8 cellular contexts compared by ENCODE assay signal in the genomic region with DNA sequence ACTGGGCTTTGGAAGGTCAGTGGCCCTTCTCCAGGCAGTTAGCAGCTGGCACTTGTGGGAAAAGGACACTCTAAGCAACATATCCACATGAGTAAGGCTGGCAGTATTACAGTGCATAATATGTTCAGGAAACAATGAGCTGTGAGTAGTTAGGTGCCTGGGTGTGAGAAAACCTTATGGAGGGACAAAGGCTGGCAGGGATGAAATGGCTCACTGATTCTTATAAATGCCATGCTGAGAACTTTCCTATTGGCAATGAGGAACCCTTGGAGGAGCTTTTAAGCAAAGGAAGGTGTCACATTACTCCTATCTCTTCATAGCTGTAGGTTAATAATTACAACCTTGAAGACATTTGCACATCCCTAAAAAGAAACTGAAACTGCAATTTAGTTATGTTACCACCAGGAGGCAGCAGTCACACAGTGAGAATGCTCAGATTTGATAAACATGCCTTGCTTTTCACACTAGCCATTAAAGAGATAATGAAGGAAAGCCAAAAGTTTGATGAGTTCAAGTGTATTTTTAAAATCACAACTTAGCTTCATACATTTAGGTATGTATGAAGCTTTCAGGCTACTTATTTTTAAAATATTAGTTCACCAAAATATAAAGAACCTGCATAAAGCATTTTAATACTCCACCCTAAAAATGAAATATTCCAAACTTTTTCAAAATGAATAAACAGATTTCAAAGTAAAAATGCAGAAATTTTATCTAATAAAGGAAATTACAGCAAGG.
DNase-seq lines count a peak whose midpoint lies in the region; ATAC-seq, FAIRE-seq and TF ChIP-seq lines count a peak whose summit lies in the region.

No MANE protein-coding gene starts in this region.

- no peak overlapping the region for H3K4me3 ChIP-seq in endothelial cell of umbilical vein (replicated peaks in 1 of 3; ENCODE audit: insufficient read depth in 1 of 3, low read depth in 1 of 3, low read length in 3 of 3)
- H3K4me3 ChIP-seq in gastrocnemius medialis = no peak overlapping the region

- no peaks in the 10 kb centered on the region for H3K9me3 ChIP-seq in endothelial cell of umbilical vein (replicated peaks; ENCODE audit: control insufficient read depth, insufficient read depth, low read length)
- no peaks in the 10 kb centered on the region for H3K9me3 ChIP-seq in gastrocnemius medialis

- BruUV-seq in endothelial cell of umbilical vein (replicated peaks; lab: Mats Ljungman, UMichigan) = no TSS peak

- H2AFZ ChIP-seq in endothelial cell of umbilical vein (ENCODE audit: low read depth, low read length) = no peak overlapping the region

- peaks cover 23% of the 10 kb centered on the region for H3K4me1 Mint-ChIP-seq in activated CD4-positive, alpha-beta T cell treated with anti-CD3 and anti-CD28 coated beads, Interleukin-2, amount 10 ng/mL, durations not matched to agents 7 days and 5 days

- H3K4me3 Mint-ChIP-seq in activated CD4-positive, alpha-beta T cell treated with anti-CD3 and anti-CD28 coated beads, Interleukin-2, amount 10 ng/mL, durations not matched to agents 7 days and 5 days = no peak overlapping the region

- H3K27ac ChIP-seq in endothelial cell of umbilical vein (ENCODE audit: insufficient read depth, low read depth, low read length) = no peak overlapping the region
- H3K27ac ChIP-seq in gastrocnemius medialis = no peak overlapping the region

- no peak overlapping the region for H3K9ac ChIP-seq in endothelial cell of umbilical vein (replicated peaks; ENCODE audit: extremely low read depth, insufficient read depth, low read length)

- H3K36me3 ChIP-seq in endothelial cell of umbilical vein (ENCODE audit: control insufficient read depth in 2 of 2, extremely low read depth in 1 of 2, insufficient read depth in 2 of 2, low read length in 2 of 2) = peaks cover 12 to 13% of the 10 kb centered on the region in 2 experiments
- peaks cover 0 to 32% of the 10 kb centered on the region in 2 donors for H3K36me3 ChIP-seq in gastrocnemius medialis

- POLR2A ChIA-PET in activated CD4-positive, alpha-beta T cell treated with anti-CD3 and anti-CD28 coated beads, Interleukin-2, amount 10 ng/mL, durations not matched to agents 7 days and 5 days (lab: Charles Lee) = no interaction called here
- POLR2A ChIA-PET in endothelial cell of umbilical vein (lab: Charles Lee) = no interaction called here

- CTCF ChIA-PET in activated CD4-positive, alpha-beta T cell treated with anti-CD3 and anti-CD28 coated beads, Interleukin-2, amount 10 ng/mL, durations not matched to agents 7 days and 5 days (lab: Charles Lee) = interaction anchor here (0.9 to 1.6 kb wide), 13 partner anchors 8 to 411 kb away, joined by 3 to 9 read pairs (median 3); no protein-coding TSS in a partner anchor
- CTCF ChIA-PET in endothelial cell of umbilical vein (lab: Charles Lee) = interaction anchor here (0.8 to 1.8 kb wide), 14 partner anchors 11 to 426 kb away, joined by 3 to 22 read pairs (median 4); no protein-coding TSS in a partner anchor

- H3K79me2 ChIP-seq in endothelial cell of umbilical vein (ENCODE audit: control insufficient read depth, insufficient read depth, low read length) = no peaks in the 10 kb centered on the region

- TF ChIP-seq POLR2A in endothelial cell of umbilical vein (IDR thresholded peaks at IDR 0.05; ENCODE audit: low read depth, low read length) = no peak
- TF ChIP-seq POLR2A in gastrocnemius medialis (IDR thresholded peaks at IDR 0.05) = no peak

- no peaks in the 10 kb centered on the region for H3K27me3 Mint-ChIP-seq in activated CD4-positive, alpha-beta T cell treated with anti-CD3 and anti-CD28 coated beads, Interleukin-2, amount 10 ng/mL, durations not matched to agents 7 days and 5 days

- no peaks in the 10 kb centered on the region for H3K4me1 ChIP-seq in endothelial cell of umbilical vein (ENCODE audit: control insufficient read depth, extremely low read depth, insufficient read depth, low read length)
- H3K4me1 ChIP-seq in gastrocnemius medialis = no peaks in the 10 kb centered on the region

- TF ChIP-seq CTCF in endothelial cell of umbilical vein (IDR thresholded peaks at IDR 0.05; ENCODE audit: extremely low read depth in 1 of 2, insufficient read depth in 1 of 2, low read depth in 1 of 2, low read length in 2 of 2) (peak; percentile 51 to 52), gastrocnemius medialis (IDR thresholded peaks at IDR 0.05 in 4 of 5, conservative IDR thresholded peaks at IDR 0.05 in 1 of 5) (peak in 3 of 5 experiments; percentile 32 to 48 (median 46))

- no peaks in the 10 kb centered on the region for H3K9me1 ChIP-seq in endothelial cell of umbilical vein (replicated peaks; ENCODE audit: control insufficient read depth, extremely low read depth, insufficient read depth, low read length)

- dilution Hi-C loops in endothelial cell of umbilical vein (cut with MboI; ENCODE audit: extremely low pct_ligation_motif_present, low sequenced_read_pairs) = no loop called here

- intact Hi-C loops in endothelial cell of umbilical vein (cut with micrococcal nuclease) (loop anchor here (1.0 to 5.0 kb wide), 3 partner anchors 116 to 403 kb away; partner anchors contain the start of gene TNIK), gastrocnemius medialis (cut with DNase I; ENCODE audit: low total_unique reads) (no loop called here)

- H3K9me3 Mint-ChIP-seq in activated CD4-positive, alpha-beta T cell treated with anti-CD3 and anti-CD28 coated beads, Interleukin-2, amount 10 ng/mL, durations not matched to agents 7 days and 5 days = peaks cover 7% of the 10 kb centered on the region

- peak; percentile 91 for FAIRE-seq in endothelial cell of umbilical vein (lab: Jason Lieb, UNC)

- H3K36me3 Mint-ChIP-seq in activated CD4-positive, alpha-beta T cell treated with anti-CD3 and anti-CD28 coated beads, Interleukin-2, amount 10 ng/mL, durations not matched to agents 7 days and 5 days (ENCODE audit: low read depth) = peaks cover 72% of the 10 kb centered on the region

- H3K27ac Mint-ChIP-seq in activated CD4-positive, alpha-beta T cell treated with anti-CD3 and anti-CD28 coated beads, Interleukin-2, amount 10 ng/mL, durations not matched to agents 7 days and 5 days = no peak overlapping the region

- peak; percentile 46 for DNase-seq in activated CD4-positive, alpha-beta T cell treated with anti-CD3 and anti-CD28 coated beads, Interleukin-2, amount 10 ng/mL, durations not matched to agents 7 days and 5 days
- no peak for DNase-seq in activated CD4-positive, alpha-beta T cell treated with anti-CD3 and anti-CD28 coated beads, Interleukin-2, amount 50 U/mL, for 4 hours
- DNase-seq in NCI-H82 (lab: John Stamatoyannopoulos, UW) (peak; percentile 59), endothelial cell of umbilical vein (ENCODE audit: low read depth, low spot score) (no peak), gastrocnemius medialis (no peak), hepatic stellate cell (ENCODE audit: low spot score) (no peak), NCI-H2196 (lab: John Stamatoyannopoulos, UW; ENCODE audit: unreplicated experiment) (no peak)

- no peak overlapping the region for H3K4me2 ChIP-seq in endothelial cell of umbilical vein (ENCODE audit: insufficient read depth, low read length)

- no peak for ATAC-seq in gastrocnemius medialis
- no peak for ATAC-seq in GM21528 (IDR thresholded peaks at IDR 0.05; ENCODE audit: low FRiP score, unreplicated experiment)

- H3K27me3 ChIP-seq in endothelial cell of umbilical vein (ENCODE audit: control insufficient read depth in 2 of 2, insufficient read depth in 2 of 2, low read length in 2 of 2) (no peaks in the 10 kb centered on the region), gastrocnemius medialis (no peaks in the 10 kb centered on the region)

- no peaks in the 10 kb centered on the region for H4K20me1 ChIP-seq in endothelial cell of umbilical vein (replicated peaks; ENCODE audit: control insufficient read depth, extremely low read depth, insufficient read depth, low read length)

- in situ Hi-C loops in gastrocnemius medialis (cut with MboI; ENCODE audit: low sequenced_read_pairs in 4 of 4) = loop anchor here in 2 of 4 donors (25.0 kb wide), 1 partner anchor 399 kb away; no protein-coding TSS in a partner anchor

TF ChIP-seq in endothelial cell of umbilical vein, 7 proteins besides CTCF, POLR2A, EP300 and RAD21:
- TF ChIP-seq GATA2 (IDR thresholded peaks at IDR 0.05; ENCODE audit: insufficient read depth, insufficient read length, low read depth, low read length) (no peak), JUN (IDR thresholded peaks at IDR 0.05; ENCODE audit: borderline replicate concordance, insufficient read depth, insufficient read length, low read depth) (no peak), POLR2AphosphoS5 (IDR thresholded peaks at IDR 0.05; ENCODE audit: insufficient read depth, low read depth, low read length) (no peak), EZH2 (IDR thresholded peaks at IDR 0.05; ENCODE audit: borderline replicate concordance, low read depth, low read length, severe bottlenecking) (no peak), FOS (IDR thresholded peaks at IDR 0.05; ENCODE audit: borderline replicate concordance, insufficient read depth, low read length) (no peak), MYC (IDR thresholded peaks at IDR 0.05; ENCODE audit: low read depth, low read length) (no peak)
- TF ChIP-seq, protein P1, sequence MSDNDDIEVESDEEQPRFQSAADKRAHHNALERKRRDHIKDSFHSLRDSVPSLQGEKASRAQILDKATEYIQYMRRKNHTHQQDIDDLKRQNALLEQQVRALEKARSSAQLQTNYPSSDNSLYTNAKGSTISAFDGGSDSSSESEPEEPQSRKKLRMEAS (IDR thresholded peaks at IDR 0.05; ENCODE audit: insufficient read depth, insufficient read length) = no peak

Comparison
In these comparisons a context has a peak if more than half of its experiments do, and no peak if none do; other contexts are left out.
1. DNase-seq: peak in activated CD4-positive, alpha-beta T cell treated with anti-CD3 and anti-CD28 coated beads, Interleukin-2, amount 10 ng/mL, durations not matched to agents 7 days and 5 days (single experiment) and NCI-H82 (single experiment); none in activated CD4-positive, alpha-beta T cell treated with anti-CD3 and anti-CD28 coated beads, Interleukin-2, amount 50 U/mL, for 4 hours (0 of 2), endothelial cell of umbilical vein (single experiment), gastrocnemius medialis (0 of 2), hepatic stellate cell (single experiment) and NCI-H2196 (single experiment).